Comparison of ENCODE assay signal across 31 cellular contexts in the genomic region with DNA sequence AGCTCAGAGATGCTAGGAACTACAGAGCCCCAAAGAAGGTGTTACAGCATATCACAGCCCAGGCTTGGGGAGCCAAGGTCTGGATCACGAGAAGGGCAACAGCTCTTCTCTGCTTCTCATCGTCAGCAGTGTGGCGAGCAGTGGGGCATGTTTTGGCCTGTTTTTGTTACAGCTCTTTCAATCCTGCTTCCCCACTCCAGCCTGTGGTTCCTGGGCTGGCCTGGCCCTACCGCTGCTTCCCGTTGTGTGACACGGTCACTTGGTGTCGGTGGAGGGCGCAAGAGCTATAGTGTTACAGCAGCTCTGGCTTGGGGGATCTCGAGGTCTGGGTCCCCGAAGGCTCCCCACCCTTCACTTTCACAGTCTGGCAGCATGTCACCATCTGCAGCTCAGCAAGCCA.
"Had no signal": no experiment of that assay in that cellular context is flagged by ENCODE, and none has a peak within 500 bp of the region (broad histone marks: within the 10 kb centered on the region; RNA-seq: fewer than 3 reads in every experiment).

No MANE protein-coding gene starts in this region.

- H3K36me3 Mint-ChIP-seq: activated naive CD4-positive, alpha-beta T cell treated with anti-CD3 and anti-CD28 coated beads, Interleukin-2, amount 50 U/mL, for 72 hours; brain had no signal

- H3K4me3 ChIP-seq: MG63 had no signal

- DNase-seq: activated CD4-positive, alpha-beta T cell treated with anti-CD3 and anti-CD28 coated beads for 48 hours; activated CD4-positive, alpha-beta T cell treated with anti-CD3 and anti-CD28 coated beads, Interleukin-2, amount 50 U/mL, for 4 hours; activated CD4-positive, CD25-positive, alpha-beta regulatory T cell treated with anti-CD3 and anti-CD28 coated beads, Interleukin-2, amount 50 U/mL, for 72 hours; activated CD8-positive, alpha-beta memory T cell treated with anti-CD3 and anti-CD28 coated beads, Interleukin-2, amount 50 U/mL, for 48 hours; activated CD8-positive, alpha-beta T cell treated with anti-CD3 and anti-CD28 coated beads, Interleukin-2, amount 10 ng/mL, durations not matched to agents 7 days and 5 days; activated effector memory CD4-positive, alpha-beta T cell treated with Interleukin-2 at 50 U/mL for 16 hours; activated naive CD4-positive, alpha-beta T cell; activated naive CD8-positive, alpha-beta T cell treated with anti-CD3 and anti-CD28 coated beads, Interleukin-2, amount 50 U/mL, for 24 hours; activated T-cell treated with anti-CD3 and anti-CD28 coated beads, Interleukin-2, amount 50 U/mL, for 1 hour; amniotic stem cell; MG63; MV-4-11; NCI-H1092 treated with DMSO at 0.1 percent for 48 hours; NCI-H1417 treated with DMSO at 0.1 percent for 48 hours; NCI-H1694; NCI-H2029; NCI-H2107; NCI-H446; NCI-H526; NCI-H774; OCI-M1; Right ventricle myocardium superior; RPMI8226 had no signal

- H3K4me1 Mint-ChIP-seq: activated naive CD8-positive, alpha-beta T cell treated with anti-CD3 and anti-CD28 coated beads, Interleukin-2, amount 50 U/mL, for 24 hours; brain; central memory CD8-positive, alpha-beta T cell; WTC11 had no signal

- FAIRE-seq: astrocyte had no signal

- ATAC-seq: activated CD8-positive, alpha-beta T cell treated with anti-CD3 and anti-CD28 coated beads, Interleukin-2, amount 10 ng/mL, durations not matched to agents 7 days and 5 days; activated naive CD4-positive, alpha-beta T cell treated with anti-CD3 and anti-CD28 coated beads, Interleukin-2, amount 50 U/mL, for 72 hours; activated naive CD8-positive, alpha-beta T cell treated with anti-CD3 and anti-CD28 coated beads, Interleukin-2, amount 50 U/mL, for 24 hours; Panc1; WTC11 had no signal

- H3K9me3 ChIP-seq: MG63 had no signal

- H3K27ac Mint-ChIP-seq: activated CD8-positive, alpha-beta T cell treated with anti-CD3 and anti-CD28 coated beads, Interleukin-2, amount 10 ng/mL, durations not matched to agents 7 days and 5 days; activated naive CD4-positive, alpha-beta T cell treated with anti-CD3 and anti-CD28 coated beads, Interleukin-2, amount 50 U/mL, for 72 hours; activated naive CD8-positive, alpha-beta T cell treated with anti-CD3 and anti-CD28 coated beads, Interleukin-2, amount 50 U/mL, for 24 hours; activated T-helper 1 cell treated with anti-CD3 and anti-CD28 coated beads, Interleukin-12 subunit alpha, Interleukin-12 subunit beta, Interleukin-2, Interleukin-4 antibody, amounts not matched to agents 30 ng/mL and 10 ng/mL and 1 ng/mL, durations not matched to agents 14 hours and 24 hours and 36 hours; brain; T-helper 1 cell treated with Interleukin-12 subunit alpha and Interleukin-12 subunit beta and Interleukin-4 antibody, amounts not matched to agents 30 μg/mL and 1 μg/mL, for 36 hours; WTC11 had no signal

- H3K4me3 Mint-ChIP-seq: activated CD8-positive, alpha-beta T cell treated with anti-CD3 and anti-CD28 coated beads, Interleukin-2, amount 10 ng/mL, durations not matched to agents 7 days and 5 days; activated naive CD8-positive, alpha-beta T cell treated with anti-CD3 and anti-CD28 coated beads, Interleukin-2, amount 50 U/mL, for 24 hours; activated T-helper 1 cell treated with anti-CD3 and anti-CD28 coated beads, Interleukin-12 subunit alpha, Interleukin-12 subunit beta, Interleukin-2, Interleukin-4 antibody, amounts not matched to agents 30 ng/mL and 10 ng/mL and 1 ng/mL, durations not matched to agents 14 hours and 24 hours and 36 hours; brain; central memory CD8-positive, alpha-beta T cell; T-helper 1 cell treated with Interleukin-12 subunit alpha and Interleukin-12 subunit beta and Interleukin-4 antibody, amounts not matched to agents 30 μg/mL and 1 μg/mL, for 36 hours; WTC11 had no signal

- H3K27me3 ChIP-seq: MG63 had no signal

- H3K36me3 ChIP-seq: MG63 had no signal

- H3K27me3 Mint-ChIP-seq: activated naive CD8-positive, alpha-beta T cell treated with anti-CD3 and anti-CD28 coated beads, Interleukin-2, amount 50 U/mL, for 24 hours; brain; central memory CD8-positive, alpha-beta T cell had no signal

- H3K9me3 Mint-ChIP-seq: activated naive CD4-positive, alpha-beta T cell treated with anti-CD3 and anti-CD28 coated beads, Interleukin-2, amount 50 U/mL, for 72 hours; activated naive CD8-positive, alpha-beta T cell treated with anti-CD3 and anti-CD28 coated beads, Interleukin-2, amount 50 U/mL, for 24 hours; activated T-helper 1 cell treated with anti-CD3 and anti-CD28 coated beads, Interleukin-12 subunit alpha, Interleukin-12 subunit beta, Interleukin-2, Interleukin-4 antibody, amounts not matched to agents 30 ng/mL and 10 ng/mL and 1 ng/mL, durations not matched to agents 14 hours and 24 hours and 36 hours; T-helper 1 cell treated with Interleukin-12 subunit alpha and Interleukin-12 subunit beta and Interleukin-4 antibody, amounts not matched to agents 30 μg/mL and 1 μg/mL, for 36 hours had no signal
